In the genomic region with DNA sequence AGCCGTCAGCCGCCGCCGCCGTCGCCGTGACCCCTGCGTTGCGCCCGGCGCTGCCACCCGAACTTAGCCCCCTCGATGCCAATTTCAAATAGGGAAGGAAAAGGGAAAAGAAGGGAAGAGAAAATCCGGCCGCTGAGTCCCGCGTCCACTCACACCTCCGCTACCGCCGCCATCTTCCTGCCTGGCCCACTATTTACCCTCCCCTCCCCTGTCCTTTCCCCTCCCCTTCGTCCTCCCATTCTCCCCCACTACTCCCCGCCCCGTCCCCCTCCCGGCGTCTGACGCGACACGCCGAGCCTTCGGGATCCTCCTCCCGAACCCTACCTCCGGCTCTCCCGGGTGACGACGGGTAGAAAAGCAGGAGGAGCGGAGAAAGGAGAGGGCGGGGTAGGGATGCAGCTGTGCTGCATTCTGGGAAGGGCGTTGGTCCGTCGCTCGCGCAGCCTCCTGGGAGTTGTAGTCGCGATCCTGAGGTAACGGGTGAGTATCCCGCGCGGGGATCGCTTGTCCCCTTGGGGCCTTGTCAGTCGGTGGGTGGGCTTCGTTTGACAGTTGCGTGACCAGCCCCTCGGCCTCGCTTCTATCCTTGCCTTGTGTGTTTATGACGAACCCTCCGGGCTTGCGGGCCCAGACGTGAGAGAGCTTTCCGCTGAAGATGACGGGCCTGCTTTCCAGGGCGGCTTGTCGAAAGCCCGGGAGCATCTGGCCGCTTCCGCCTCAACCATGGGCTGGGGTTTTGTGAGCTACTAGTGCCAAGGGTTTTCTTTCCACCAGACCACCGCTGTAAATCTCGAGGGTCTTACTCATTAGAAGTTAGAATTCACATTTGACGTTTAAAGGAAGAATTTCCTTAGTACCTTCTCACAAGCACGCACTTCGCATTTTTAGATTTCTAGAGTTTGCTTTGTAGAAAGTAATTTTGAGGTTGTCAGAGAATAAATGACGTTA, we compare ENCODE assay signal across 1 cellular context.
A peak's percentile ranks its signal among the peaks of the same experiment; 100 is the strongest.
TF ChIP-seq lines count a peak whose summit lies in the region.

A gene with protein sequence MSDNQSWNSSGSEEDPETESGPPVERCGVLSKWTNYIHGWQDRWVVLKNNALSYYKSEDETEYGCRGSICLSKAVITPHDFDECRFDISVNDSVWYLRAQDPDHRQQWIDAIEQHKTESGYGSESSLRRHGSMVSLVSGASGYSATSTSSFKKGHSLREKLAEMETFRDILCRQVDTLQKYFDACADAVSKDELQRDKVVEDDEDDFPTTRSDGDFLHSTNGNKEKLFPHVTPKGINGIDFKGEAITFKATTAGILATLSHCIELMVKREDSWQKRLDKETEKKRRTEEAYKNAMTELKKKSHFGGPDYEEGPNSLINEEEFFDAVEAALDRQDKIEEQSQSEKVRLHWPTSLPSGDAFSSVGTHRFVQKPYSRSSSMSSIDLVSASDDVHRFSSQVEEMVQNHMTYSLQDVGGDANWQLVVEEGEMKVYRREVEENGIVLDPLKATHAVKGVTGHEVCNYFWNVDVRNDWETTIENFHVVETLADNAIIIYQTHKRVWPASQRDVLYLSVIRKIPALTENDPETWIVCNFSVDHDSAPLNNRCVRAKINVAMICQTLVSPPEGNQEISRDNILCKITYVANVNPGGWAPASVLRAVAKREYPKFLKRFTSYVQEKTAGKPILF (minus strand): TSS at position 195 of the 948 bp plus-strand sequence. CDS start 422 bp downstream, outside the sequence.
TSS of gene POLK (plus strand) at position 457 of the 948 bp plus-strand sequence.

TF ChIP-seq in K562, 482 proteins besides CTCF, POLR2A, EP300 and RAD21 (continued from another document and continues in another):
- TF ChIP-seq KDM4B (IDR thresholded peaks at IDR 0.05; ENCODE audit: borderline replicate concordance in 2 of 2, low read depth in 1 of 2), result no peak
- TF ChIP-seq MYBL2 (IDR thresholded peaks at IDR 0.05; ENCODE audit: low read depth), result no peak; the same call in 1 of the 2 replicates
- TF ChIP-seq MYBL2 (CRISPR knock-in tag; IDR thresholded peaks at IDR 0.05; ENCODE audit: borderline replicate concordance), result no peak
- TF ChIP-seq MYNN (IDR thresholded peaks at IDR 0.05), result no peak
- TF ChIP-seq MYNN (CRISPR knock-in tag; IDR thresholded peaks at IDR 0.05), result no peak
- no peak for TF ChIP-seq ZNF324 (CRISPR knock-in tag; IDR thresholded peaks at IDR 0.05)
- TF ChIP-seq NFIC (IDR thresholded peaks at IDR 0.05), result no peak
- TF ChIP-seq MTF1 (CRISPR knock-in tag; IDR thresholded peaks at IDR 0.05; ENCODE audit: borderline replicate concordance), result no peak
- no peak for TF ChIP-seq KAT8 (IDR thresholded peaks at IDR 0.05; ENCODE audit: low read depth)
- TF ChIP-seq ZNF282 (CRISPR knock-in tag; IDR thresholded peaks at IDR 0.05), result no peak
- no peak for TF ChIP-seq SAFB (IDR thresholded peaks at IDR 0.05; ENCODE audit: borderline replicate concordance, low read depth, low read length)
- TF ChIP-seq DIDO1 (tag; IDR thresholded peaks at IDR 0.05; ENCODE audit: low read depth), result peak; percentile 53; the same call in 1 of the 2 replicates
- TF ChIP-seq ADNP (tag; IDR thresholded peaks at IDR 0.05), result no peak
- TF ChIP-seq LCOR (CRISPR knock-in tag; IDR thresholded peaks at IDR 0.05), result 0 out of 2 replicates have a peak, but pooled peaks have one; percentile 20
- TF ChIP-seq ZFPM2 (CRISPR knock-in tag; IDR thresholded peaks at IDR 0.05), result no peak
- TF ChIP-seq MAZ (CRISPR knock-in tag; conservative IDR thresholded peaks at IDR 0.05 in 1 of 2, IDR thresholded peaks at IDR 0.05 in 1 of 2), result peak; percentile 69 to 77
- no peak for TF ChIP-seq MAX (CRISPR knock-in tag; IDR thresholded peaks at IDR 0.05)
- TF ChIP-seq HDAC6 (IDR thresholded peaks at IDR 0.05; ENCODE audit: low read depth, low read length), result no peak
- TF ChIP-seq, protein P1, sequence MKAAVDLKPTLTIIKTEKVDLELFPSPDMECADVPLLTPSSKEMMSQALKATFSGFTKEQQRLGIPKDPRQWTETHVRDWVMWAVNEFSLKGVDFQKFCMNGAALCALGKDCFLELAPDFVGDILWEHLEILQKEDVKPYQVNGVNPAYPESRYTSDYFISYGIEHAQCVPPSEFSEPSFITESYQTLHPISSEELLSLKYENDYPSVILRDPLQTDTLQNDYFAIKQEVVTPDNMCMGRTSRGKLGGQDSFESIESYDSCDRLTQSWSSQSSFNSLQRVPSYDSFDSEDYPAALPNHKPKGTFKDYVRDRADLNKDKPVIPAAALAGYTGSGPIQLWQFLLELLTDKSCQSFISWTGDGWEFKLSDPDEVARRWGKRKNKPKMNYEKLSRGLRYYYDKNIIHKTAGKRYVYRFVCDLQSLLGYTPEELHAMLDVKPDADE (conservative IDR thresholded peaks at IDR 0.05; ENCODE audit: control insufficient read depth, low read depth, low read length), result peak; percentile 95
- TF ChIP-seq PHF20 (IDR thresholded peaks at IDR 0.05; ENCODE audit: partially characterized antibody), result peak; percentile 78
- TF ChIP-seq ZEB2 (IDR thresholded peaks at IDR 0.05), result no peak
- TF ChIP-seq ARID1B (IDR thresholded peaks at IDR 0.05), result no peak
- no peak for TF ChIP-seq ATF1 (CRISPR knock-in tag; IDR thresholded peaks at IDR 0.05)
- TF ChIP-seq ATF1 (tag; IDR thresholded peaks at IDR 0.05), result peak; percentile 89
- TF ChIP-seq ETS2 (tag; IDR thresholded peaks at IDR 0.05; ENCODE audit: borderline replicate concordance, poor library complexity, severe bottlenecking), result no peak
- TF ChIP-seq SMARCE1 (IDR thresholded peaks at IDR 0.05), result no peak
- TF ChIP-seq FUS (optimal IDR thresholded peaks at IDR 0.05; ENCODE audit: low read depth, low read length), result no peak
- no peak for TF ChIP-seq STAT6 (CRISPR knock-in tag; IDR thresholded peaks at IDR 0.05)
- TF ChIP-seq ZBTB17 (CRISPR knock-in tag; IDR thresholded peaks at IDR 0.05), result peak; percentile 82
- TF ChIP-seq, protein P2, sequence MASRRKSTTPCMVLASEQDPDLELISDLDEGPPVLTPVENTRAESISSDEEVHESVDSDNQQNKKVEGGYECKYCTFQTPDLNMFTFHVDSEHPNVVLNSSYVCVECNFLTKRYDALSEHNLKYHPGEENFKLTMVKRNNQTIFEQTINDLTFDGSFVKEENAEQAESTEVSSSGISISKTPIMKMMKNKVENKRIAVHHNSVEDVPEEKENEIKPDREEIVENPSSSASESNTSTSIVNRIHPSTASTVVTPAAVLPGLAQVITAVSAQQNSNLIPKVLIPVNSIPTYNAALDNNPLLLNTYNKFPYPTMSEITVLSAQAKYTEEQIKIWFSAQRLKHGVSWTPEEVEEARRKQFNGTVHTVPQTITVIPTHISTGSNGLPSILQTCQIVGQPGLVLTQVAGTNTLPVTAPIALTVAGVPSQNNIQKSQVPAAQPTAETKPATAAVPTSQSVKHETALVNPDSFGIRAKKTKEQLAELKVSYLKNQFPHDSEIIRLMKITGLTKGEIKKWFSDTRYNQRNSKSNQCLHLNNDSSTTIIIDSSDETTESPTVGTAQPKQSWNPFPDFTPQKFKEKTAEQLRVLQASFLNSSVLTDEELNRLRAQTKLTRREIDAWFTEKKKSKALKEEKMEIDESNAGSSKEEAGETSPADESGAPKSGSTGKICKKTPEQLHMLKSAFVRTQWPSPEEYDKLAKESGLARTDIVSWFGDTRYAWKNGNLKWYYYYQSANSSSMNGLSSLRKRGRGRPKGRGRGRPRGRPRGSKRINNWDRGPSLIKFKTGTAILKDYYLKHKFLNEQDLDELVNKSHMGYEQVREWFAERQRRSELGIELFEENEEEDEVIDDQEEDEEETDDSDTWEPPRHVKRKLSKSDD (conservative IDR thresholded peaks at IDR 0.05; ENCODE audit: low read length), result no peak
- no peak for TF ChIP-seq ZNF512 (tag; IDR thresholded peaks at IDR 0.05)
- TF ChIP-seq NFIX (CRISPR knock-in tag; IDR thresholded peaks at IDR 0.05; ENCODE audit: low read depth), result no peak
- TF ChIP-seq ZNF766 (CRISPR knock-in tag; conservative IDR thresholded peaks at IDR 0.05), result peak; percentile 62; the same call in 1 of the 2 replicates
- TF ChIP-seq RREB1 (CRISPR knock-in tag; IDR thresholded peaks at IDR 0.05), result 0 out of 2 replicates have a peak, but pooled peaks have one; percentile 41
- TF ChIP-seq, protein P3, sequence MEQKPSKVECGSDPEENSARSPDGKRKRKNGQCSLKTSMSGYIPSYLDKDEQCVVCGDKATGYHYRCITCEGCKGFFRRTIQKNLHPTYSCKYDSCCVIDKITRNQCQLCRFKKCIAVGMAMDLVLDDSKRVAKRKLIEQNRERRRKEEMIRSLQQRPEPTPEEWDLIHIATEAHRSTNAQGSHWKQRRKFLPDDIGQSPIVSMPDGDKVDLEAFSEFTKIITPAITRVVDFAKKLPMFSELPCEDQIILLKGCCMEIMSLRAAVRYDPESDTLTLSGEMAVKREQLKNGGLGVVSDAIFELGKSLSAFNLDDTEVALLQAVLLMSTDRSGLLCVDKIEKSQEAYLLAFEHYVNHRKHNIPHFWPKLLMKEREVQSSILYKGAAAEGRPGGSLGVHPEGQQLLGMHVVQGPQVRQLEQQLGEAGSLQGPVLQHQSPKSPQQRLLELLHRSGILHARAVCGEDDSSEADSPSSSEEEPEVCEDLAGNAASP (IDR thresholded peaks at IDR 0.05), result no peak
- no peak for TF ChIP-seq ZNF174 (CRISPR knock-in tag; IDR thresholded peaks at IDR 0.05)
- TF ChIP-seq MAFK (IDR thresholded peaks at IDR 0.05; ENCODE audit: low read length), result no peak
- no peak for TF ChIP-seq KAT2B (IDR thresholded peaks at IDR 0.05; ENCODE audit: low read depth, low read length)
- TF ChIP-seq, protein P4, sequence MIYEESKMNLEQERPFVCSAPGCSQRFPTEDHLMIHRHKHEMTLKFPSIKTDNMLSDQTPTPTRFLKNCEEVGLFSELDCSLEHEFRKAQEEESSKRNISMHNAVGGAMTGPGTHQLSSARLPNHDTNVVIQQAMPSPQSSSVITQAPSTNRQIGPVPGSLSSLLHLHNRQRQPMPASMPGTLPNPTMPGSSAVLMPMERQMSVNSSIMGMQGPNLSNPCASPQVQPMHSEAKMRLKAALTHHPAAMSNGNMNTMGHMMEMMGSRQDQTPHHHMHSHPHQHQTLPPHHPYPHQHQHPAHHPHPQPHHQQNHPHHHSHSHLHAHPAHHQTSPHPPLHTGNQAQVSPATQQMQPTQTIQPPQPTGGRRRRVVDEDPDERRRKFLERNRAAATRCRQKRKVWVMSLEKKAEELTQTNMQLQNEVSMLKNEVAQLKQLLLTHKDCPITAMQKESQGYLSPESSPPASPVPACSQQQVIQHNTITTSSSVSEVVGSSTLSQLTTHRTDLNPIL (CRISPR knock-in tag; IDR thresholded peaks at IDR 0.05), result no peak
